In genomic region chr2:82797469-82797868, GRCh38 we compare ENCODE assay signal across 35 cellular contexts.
"Had no signal": no experiment of that assay in that cellular context is flagged by ENCODE, and none has a peak within 500 bp of the region (broad histone marks: within the 10 kb centered on the region; RNA-seq: fewer than 3 reads in every experiment).

No MANE protein-coding gene starts in this region.

- H3K4me3 Mint-ChIP-seq: activated B cell treated with CpG ODN at 0.5 μM for 24 hours; activated CD4-positive, alpha-beta memory T cell treated with anti-CD3 and anti-CD28 coated beads, Interleukin-2, amount 10 ng/mL, durations not matched to agents 7 days and 5 days; activated CD8-positive, alpha-beta memory T cell treated with anti-CD3 and anti-CD28 coated beads, Interleukin-2, amount 10 ng/mL, durations not matched to agents 7 days and 5 days; activated naive CD4-positive, alpha-beta T cell treated with anti-CD3 and anti-CD28 coated beads, Interleukin-2, amount 10 ng/mL, durations not matched to agents 7 days and 5 days; activated naive CD8-positive, alpha-beta T cell; activated naive CD8-positive, alpha-beta T cell treated with anti-CD3 and anti-CD28 coated beads, Interleukin-2, amount 50 U/mL, for 24 hours; brain; T-cell; T-helper 17 cell had no signal

- H3K27ac ChIP-seq: SJCRH30, SK-N-MC, VCaP had no signal

- H3K27ac Mint-ChIP-seq: activated B cell treated with CpG ODN at 0.5 μM for 24 hours; activated CD4-positive, alpha-beta memory T cell treated with anti-CD3 and anti-CD28 coated beads, Interleukin-2, amount 10 ng/mL, durations not matched to agents 7 days and 5 days; activated CD8-positive, alpha-beta memory T cell treated with anti-CD3 and anti-CD28 coated beads, Interleukin-2, amount 10 ng/mL, durations not matched to agents 7 days and 5 days; activated naive CD4-positive, alpha-beta T cell treated with anti-CD3 and anti-CD28 coated beads, Interleukin-2, amount 10 ng/mL, durations not matched to agents 7 days and 5 days; activated naive CD8-positive, alpha-beta T cell; activated naive CD8-positive, alpha-beta T cell treated with anti-CD3 and anti-CD28 coated beads, Interleukin-2, amount 50 U/mL, for 24 hours; brain; T-cell; T-helper 17 cell had no signal

- H3K9me3 ChIP-seq: SJCRH30 had no signal

- H3K9me3 Mint-ChIP-seq: activated B cell treated with CpG ODN at 0.5 μM for 24 hours; activated naive CD4-positive, alpha-beta T cell treated with anti-CD3 and anti-CD28 coated beads, Interleukin-2, amount 10 ng/mL, durations not matched to agents 7 days and 5 days had no signal

- ATAC-seq: activated CD8-positive, alpha-beta memory T cell treated with anti-CD3 and anti-CD28 coated beads, Interleukin-2, amount 10 ng/mL, durations not matched to agents 7 days and 5 days; activated naive CD8-positive, alpha-beta T cell treated with anti-CD3 and anti-CD28 coated beads, Interleukin-2, amount 50 U/mL, for 24 hours; K562; Panc1; T-cell; T-helper 17 cell had no signal

- H3K4me1 Mint-ChIP-seq: activated B cell treated with CpG ODN at 0.5 μM for 24 hours; activated CD4-positive, alpha-beta memory T cell treated with anti-CD3 and anti-CD28 coated beads, Interleukin-2, amount 10 ng/mL, durations not matched to agents 7 days and 5 days; activated CD8-positive, alpha-beta memory T cell treated with anti-CD3 and anti-CD28 coated beads, Interleukin-2, amount 10 ng/mL, durations not matched to agents 7 days and 5 days; activated naive CD4-positive, alpha-beta T cell treated with anti-CD3 and anti-CD28 coated beads, Interleukin-2, amount 10 ng/mL, durations not matched to agents 7 days and 5 days; activated naive CD8-positive, alpha-beta T cell treated with anti-CD3 and anti-CD28 coated beads, Interleukin-2, amount 50 U/mL, for 24 hours; T-cell; T-helper 17 cell had no signal

- H3K27me3 ChIP-seq: SJCRH30 had no signal

- DNase-seq: activated B cell treated with CpG ODN at 0.5 μM for 24 hours; activated CD4-positive, alpha-beta memory T cell treated with anti-CD3 and anti-CD28 coated beads, Interleukin-2, amount 10 ng/mL, durations not matched to agents 7 days and 5 days; activated CD4-positive, alpha-beta T cell treated with anti-CD3 and anti-CD28 coated beads for 4 hours; activated CD4-positive, alpha-beta T cell treated with anti-CD3 and anti-CD28 coated beads, Interleukin-2, amount 50 U/mL, for 1 hour; activated CD4-positive, CD25-positive, alpha-beta regulatory T cell treated with anti-CD3 and anti-CD28 coated beads, Interleukin-2, amount 50 U/mL, for 72 hours; activated CD8-positive, alpha-beta memory T cell treated with anti-CD3 and anti-CD28 coated beads for 24 hours; activated CD8-positive, alpha-beta memory T cell treated with anti-CD3 and anti-CD28 coated beads, Interleukin-2, amount 10 ng/mL, durations not matched to agents 7 days and 5 days; activated CD8-positive, alpha-beta memory T cell treated with anti-CD3 and anti-CD28 coated beads, Interleukin-2, amount 50 U/mL, for 48 hours; activated effector memory CD4-positive, alpha-beta T cell treated with Interleukin-2 at 50 U/mL for 16 hours; activated naive CD4-positive, alpha-beta T cell treated with anti-CD3 and anti-CD28 coated beads, Interleukin-2, amount 10 ng/mL, durations not matched to agents 7 days and 5 days; activated naive CD8-positive, alpha-beta T cell treated with anti-CD3 and anti-CD28 coated beads, Interleukin-2, amount 50 U/mL, for 24 hours; activated T-cell treated with anti-CD3 and anti-CD28 coated beads, Interleukin-2, amount 50 U/mL, for 48 hours; anterior cingulate cortex; caudate nucleus; cerebellar nuclear complex; NCI-H1048; NCI-H1105 treated with DMSO at 0.1 percent for 48 hours; NCI-H146; NCI-H187 treated with DMSO at 0.1 percent for 48 hours; NCI-H2081; NCI-H226; NCI-H446 treated with DMSO at 0.1 percent for 48 hours; NCI-H524; NCI-H69; SHP77; SJCRH30; T-cell; T-helper 17 cell had no signal

- H3K4me3 ChIP-seq: K562, SJCRH30, SK-N-MC had no signal

- H3K36me3 ChIP-seq: SJCRH30 had no signal

- H3K36me3 Mint-ChIP-seq: activated CD8-positive, alpha-beta memory T cell treated with anti-CD3 and anti-CD28 coated beads, Interleukin-2, amount 10 ng/mL, durations not matched to agents 7 days and 5 days; activated naive CD4-positive, alpha-beta T cell treated with anti-CD3 and anti-CD28 coated beads, Interleukin-2, amount 10 ng/mL, durations not matched to agents 7 days and 5 days; activated naive CD8-positive, alpha-beta T cell; brain; T-cell had no signal

- FAIRE-seq: bronchial epithelial cell, K562 had no signal

- H3K27me3 Mint-ChIP-seq: activated B cell treated with CpG ODN at 0.5 μM for 24 hours; activated CD4-positive, alpha-beta memory T cell treated with anti-CD3 and anti-CD28 coated beads, Interleukin-2, amount 10 ng/mL, durations not matched to agents 7 days and 5 days; activated CD8-positive, alpha-beta memory T cell treated with anti-CD3 and anti-CD28 coated beads, Interleukin-2, amount 10 ng/mL, durations not matched to agents 7 days and 5 days; activated naive CD4-positive, alpha-beta T cell treated with anti-CD3 and anti-CD28 coated beads, Interleukin-2, amount 10 ng/mL, durations not matched to agents 7 days and 5 days; activated naive CD8-positive, alpha-beta T cell; activated naive CD8-positive, alpha-beta T cell treated with anti-CD3 and anti-CD28 coated beads, Interleukin-2, amount 50 U/mL, for 24 hours; brain; T-cell; T-helper 17 cell had no signal
